Comparison of ENCODE assay signal across 18 cellular contexts in the genomic region with DNA sequence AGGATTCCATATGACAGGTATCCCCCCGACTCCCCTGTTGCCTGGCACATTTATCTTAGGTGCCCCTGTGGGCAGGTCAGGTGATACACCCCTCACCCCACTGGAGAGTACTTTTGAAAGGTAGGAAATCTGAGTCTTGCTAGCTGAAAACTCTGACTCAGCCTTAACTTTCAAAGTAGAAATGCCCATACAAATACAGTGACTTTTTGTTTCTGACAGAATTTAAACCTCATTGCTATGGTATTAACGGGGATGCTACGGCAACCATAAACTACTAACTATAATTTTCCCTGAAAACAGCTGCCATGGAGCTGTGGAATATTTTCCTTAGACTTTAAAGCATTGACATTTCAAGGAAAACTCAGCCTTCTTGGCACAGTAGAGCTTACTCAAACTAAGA.
"Had no signal": no experiment of that assay in that cellular context is flagged by ENCODE, and none has a peak within 500 bp of the region (broad histone marks: within the 10 kb centered on the region; RNA-seq: fewer than 3 reads in every experiment).

No MANE protein-coding gene starts in this region.

- H3K4me1 Mint-ChIP-seq: activated CD4-positive, alpha-beta memory T cell treated with anti-CD3 and anti-CD28 coated beads, Interleukin-2, amount 10 ng/mL, durations not matched to agents 7 days and 5 days; activated naive CD4-positive, alpha-beta T cell treated with anti-CD3 and anti-CD28 coated beads, Interleukin-2, amount 10 ng/mL, durations not matched to agents 7 days and 5 days; natural killer cell; stimulated activated naive CD8-positive, alpha-beta T cell treated with anti-CD3 and anti-CD28 coated beads, Interleukin-15, amount 100 ng/mL, for 72 hours had no signal

- H3K36me3 ChIP-seq: esophagus squamous epithelium, gastroesophageal sphincter, ovary, right lobe of liver, upper lobe of left lung had no signal

- H3K27me3 ChIP-seq: esophagus squamous epithelium, gastroesophageal sphincter, ovary, right lobe of liver, upper lobe of left lung had no signal

- H3K4me3 ChIP-seq: esophagus squamous epithelium, gastroesophageal sphincter, mucosa of descending colon, ovary, right lobe of liver, upper lobe of left lung had no signal

- H3K27ac Mint-ChIP-seq: activated CD4-positive, alpha-beta memory T cell treated with anti-CD3 and anti-CD28 coated beads, Interleukin-2, amount 10 ng/mL, durations not matched to agents 7 days and 5 days; activated naive CD4-positive, alpha-beta T cell treated with anti-CD3 and anti-CD28 coated beads, Interleukin-2, amount 10 ng/mL, durations not matched to agents 7 days and 5 days; activated T-cell treated with anti-CD3 and anti-CD28 coated beads, Interleukin-2, amount 50 U/mL, for 24 hours; natural killer cell; stimulated activated naive CD8-positive, alpha-beta T cell treated with anti-CD3 and anti-CD28 coated beads, Interleukin-15, amount 100 ng/mL, for 72 hours; WTC11 had no signal

- H3K27me3 Mint-ChIP-seq: activated CD4-positive, alpha-beta memory T cell treated with anti-CD3 and anti-CD28 coated beads, Interleukin-2, amount 10 ng/mL, durations not matched to agents 7 days and 5 days; activated naive CD4-positive, alpha-beta T cell treated with anti-CD3 and anti-CD28 coated beads, Interleukin-2, amount 10 ng/mL, durations not matched to agents 7 days and 5 days; activated T-cell treated with anti-CD3 and anti-CD28 coated beads, Interleukin-2, amount 50 U/mL, for 24 hours; stimulated activated naive CD8-positive, alpha-beta T cell treated with anti-CD3 and anti-CD28 coated beads, Interleukin-15, amount 100 ng/mL, for 72 hours had no signal

- H3K4me3 Mint-ChIP-seq: activated CD4-positive, alpha-beta memory T cell treated with anti-CD3 and anti-CD28 coated beads, Interleukin-2, amount 10 ng/mL, durations not matched to agents 7 days and 5 days; activated naive CD4-positive, alpha-beta T cell treated with anti-CD3 and anti-CD28 coated beads, Interleukin-2, amount 10 ng/mL, durations not matched to agents 7 days and 5 days; activated T-cell treated with anti-CD3 and anti-CD28 coated beads, Interleukin-2, amount 50 U/mL, for 24 hours; natural killer cell; stimulated activated naive CD8-positive, alpha-beta T cell treated with anti-CD3 and anti-CD28 coated beads, Interleukin-15, amount 100 ng/mL, for 72 hours; WTC11 had no signal

- DNase-seq: activated CD4-positive, alpha-beta memory T cell treated with anti-CD3 and anti-CD28 coated beads, Interleukin-2, amount 10 ng/mL, durations not matched to agents 7 days and 5 days; activated CD4-positive, alpha-beta T cell treated with anti-CD3 and anti-CD28 coated beads for 4 hours; activated naive CD4-positive, alpha-beta T cell treated with anti-CD3 and anti-CD28 coated beads, Interleukin-2, amount 10 ng/mL, durations not matched to agents 7 days and 5 days; activated T-cell treated with anti-CD3 and anti-CD28 coated beads, Interleukin-2, amount 50 U/mL, for 24 hours; central memory CD4-positive, alpha-beta T cell; cortex of kidney; effector CD4-positive, alpha-beta T cell; esophagus squamous epithelium; islet precursor cell; mucosa of descending colon; natural killer cell; ovary; right lobe of liver; stimulated activated naive CD8-positive, alpha-beta T cell treated with anti-CD3 and anti-CD28 coated beads, Interleukin-15, amount 100 ng/mL, for 72 hours; T-helper 2 cell; upper lobe of left lung had no signal

- H3K9me3 Mint-ChIP-seq: WTC11 had no signal

- H3K36me3 Mint-ChIP-seq: activated naive CD4-positive, alpha-beta T cell treated with anti-CD3 and anti-CD28 coated beads, Interleukin-2, amount 10 ng/mL, durations not matched to agents 7 days and 5 days; natural killer cell; WTC11 had no signal

- H3K4me1 ChIP-seq: esophagus squamous epithelium, right lobe of liver, upper lobe of left lung had no signal

- H3K9me3 ChIP-seq: esophagus squamous epithelium, gastroesophageal sphincter, mucosa of descending colon, ovary, right lobe of liver, upper lobe of left lung had no signal

- ATAC-seq: gastroesophageal sphincter; mucosa of descending colon; natural killer cell; right lobe of liver; stimulated activated naive CD8-positive, alpha-beta T cell treated with anti-CD3 and anti-CD28 coated beads, Interleukin-15, amount 100 ng/mL, for 72 hours; WTC11 had no signal

- H3K27ac ChIP-seq: esophagus squamous epithelium, ovary, right lobe of liver, upper lobe of left lung had no signal
